25 cellular contexts compared by ENCODE assay signal in the genomic region with DNA sequence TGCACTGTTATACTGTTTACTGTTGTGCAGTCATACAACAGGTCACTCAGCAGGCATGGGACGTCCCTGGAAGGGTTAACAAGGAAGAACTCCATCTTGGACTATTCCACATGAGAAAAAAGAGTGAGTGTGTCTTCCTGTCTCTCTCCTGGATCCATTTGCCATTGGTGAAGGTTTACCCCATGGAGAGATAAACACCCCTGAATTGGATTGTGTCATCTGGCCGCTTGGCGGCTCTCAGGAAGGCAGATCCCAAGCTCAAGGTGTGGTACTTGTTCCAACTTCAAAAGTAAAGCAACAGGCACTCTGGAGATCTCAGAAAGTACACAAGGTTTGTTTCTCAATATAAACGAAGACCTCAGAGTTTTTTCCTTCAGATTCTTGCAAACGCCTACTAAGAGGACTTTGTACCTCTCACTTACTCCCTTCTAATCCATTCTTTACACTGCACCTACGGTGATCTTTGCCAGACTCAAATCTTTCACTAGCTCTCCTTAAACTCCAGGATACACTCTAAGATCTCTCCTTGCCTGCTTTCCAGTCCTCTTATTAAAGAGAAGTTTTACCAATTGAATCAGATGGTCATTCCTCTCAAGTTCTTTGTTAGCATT.
DNase-seq lines count a peak whose midpoint lies in the region; ATAC-seq and FAIRE-seq lines count a peak whose summit lies in the region.
"Had no signal": no experiment of that assay in that cellular context is flagged by ENCODE, and none has a peak within 500 bp of the region (broad histone marks: within the 10 kb centered on the region; RNA-seq: fewer than 3 reads in every experiment).

No MANE protein-coding gene starts in this region.

- H3K27ac ChIP-seq in GM23248 (no peak overlapping the region), small intestine (ENCODE audit: low read depth in 1 of 2, low read length in 1 of 2) (no peak overlapping the region)
- H3K27ac ChIP-seq: C4-2B, esophagus muscularis mucosa, SK-N-MC, tibial nerve had no signal

- H3K9me2 ChIP-seq in GM23248 (ENCODE audit: insufficient read depth) = no peaks in the 10 kb centered on the region

- no peaks in the 10 kb centered on the region for H3K9me3 ChIP-seq in GM23248 (ENCODE audit: low read depth)
- H3K9me3 ChIP-seq in small intestine (ENCODE audit: control insufficient read depth, low read depth) = no peaks in the 10 kb centered on the region
- H3K9me3 ChIP-seq: esophagus muscularis mucosa, tibial nerve had no signal

- H4K20me1 ChIP-seq in GM23248 (ENCODE audit: insufficient read depth) = no peaks in the 10 kb centered on the region

- ATAC-seq in left lobe of liver (peak; percentile 44), GM21619 (IDR thresholded peaks at IDR 0.05; ENCODE audit: unreplicated experiment) (no peak)
- ATAC-seq: activated CD4-positive, CD25-positive, alpha-beta regulatory T cell treated with anti-CD3 and anti-CD28 coated beads, Interleukin-2, amount 50 U/mL, for 24 hours; activated CD8-positive, alpha-beta T cell treated with anti-CD3 and anti-CD28 coated beads, Interleukin-2, amount 10 ng/mL, durations not matched to agents 7 days and 5 days; activated naive CD4-positive, alpha-beta T cell treated with anti-CD3 and anti-CD28 coated beads, Interleukin-2, amount 50 U/mL, for 72 hours; effector memory CD8-positive, alpha-beta T cell; GM12878; naive thymus-derived CD8-positive, alpha-beta T cell had no signal

- H3K36me3 ChIP-seq in GM23248 (ENCODE audit: low read depth) (no peaks in the 10 kb centered on the region), small intestine (ENCODE audit: control insufficient read depth in 2 of 2, insufficient read depth in 2 of 2, low read length in 2 of 2) (no peaks in the 10 kb centered on the region)
- H3K36me3 ChIP-seq: esophagus muscularis mucosa, tibial nerve had no signal

- H2AFZ ChIP-seq in GM23248 = peak overlapping the region; percentile 26; the same call in 1 of the 2 replicates

- H3K4me1 ChIP-seq in GM23248 (ENCODE audit: insufficient read depth) (no peaks in the 10 kb centered on the region), small intestine (ENCODE audit: control insufficient read depth in 2 of 2, insufficient read depth in 1 of 2, low read depth in 1 of 2, low read length in 1 of 2) (no peaks in the 10 kb centered on the region)
- H3K4me1 ChIP-seq: tibial nerve had no signal

- H3K4me2 ChIP-seq in GM23248 (ENCODE audit: unreplicated experiment) = no peak overlapping the region
- H3K4me2 ChIP-seq: smooth muscle cell had no signal

- FAIRE-seq in small intestine (lab: Jason Lieb, UNC) = no peak
- FAIRE-seq: colon, GM12878 had no signal

- in situ Hi-C loops in GM23248 (cut with MboI) = no loop called here

- no peak overlapping the region for H3K9ac ChIP-seq in GM23248

- H3K79me2 ChIP-seq in GM23248 (ENCODE audit: insufficient read depth) = no peaks in the 10 kb centered on the region

- H3F3A ChIP-seq in GM23248 (ENCODE audit: insufficient read depth) = no peaks in the 10 kb centered on the region

- H3K27me3 ChIP-seq in GM23248 (replicated peaks; ENCODE audit: insufficient read depth) (no peaks in the 10 kb centered on the region), small intestine (ENCODE audit: control insufficient read depth in 2 of 2, insufficient read depth in 2 of 2, low read length in 2 of 2) (no peaks in the 10 kb centered on the region)
- H3K27me3 ChIP-seq: esophagus muscularis mucosa, tibial nerve had no signal

- H3K4me3 ChIP-seq in GM23248 (no peak overlapping the region), small intestine (ENCODE audit: low read depth in 1 of 2, low read length in 2 of 2) (no peak overlapping the region)
- H3K4me3 ChIP-seq: esophagus muscularis mucosa, GM12878, SK-N-MC, smooth muscle cell, tibial nerve had no signal

- 77 to 80% methylated on average over 6 of the region's 6 CpGs for WGBS in GM23248 (ENCODE audit: low coverage in 1 of 2, low lambda C conversion rate in 2 of 2, missing lambda C conversion rate in 2 of 2), 2 experiments
- 14 to 64% (median 38%) methylated on average over 6 of the region's 6 CpGs for WGBS in small intestine, 3 donors

- no peak for DNase-seq in GM23248
- peak; percentile 50 for DNase-seq in NCI-H69 (lab: John Stamatoyannopoulos, UW)
- no peak for DNase-seq in left lobe of liver (ENCODE audit: low spot score)
- peak; percentile 71 for DNase-seq in small intestine
- DNase-seq in hypothalamus (lab: John Stamatoyannopoulos, UW) = no peak
- DNase-seq in mesenteric fat pad (ENCODE audit: low spot score) = no peak
- DNase-seq: activated CD8-positive, alpha-beta T cell treated with anti-CD3 and anti-CD28 coated beads, Interleukin-2, amount 10 ng/mL, durations not matched to agents 7 days and 5 days; anterior cingulate cortex; effector memory CD8-positive, alpha-beta T cell; foreskin melanocyte; IMR-90; naive thymus-derived CD8-positive, alpha-beta T cell; NCI-H1105 treated with DMSO at 0.1 percent for 48 hours; NCI-H2081; stimulated activated CD4-positive, alpha-beta T cell treated with anti-CD3 and anti-CD28 coated beads, Interleukin-2, amount 100 ng/mL, for 24 hours had no signal

Comparison
In these comparisons a context has a peak if more than half of its experiments do, and no peak if none do; other contexts are left out.
1. DNase-seq: peak in NCI-H69 (single experiment) and small intestine (single experiment); none in GM23248 (single experiment), left lobe of liver (single experiment), hypothalamus (0 of 51) and mesenteric fat pad (single experiment).